In genomic region chr5:127015716-127016115, GRCh38 we compare ENCODE assay signal across 3 cellular contexts.
TF ChIP-seq lines count a peak whose summit lies in the region.

No MANE protein-coding gene starts in this region.

TF ChIP-seq in SK-N-SH, 30 proteins besides CTCF, POLR2A, EP300 and RAD21:
- peak; percentile 42; the same call in 1 of the 2 replicates for TF ChIP-seq PBX3 (IDR thresholded peaks at IDR 0.05)
- TF ChIP-seq FOSL2 (IDR thresholded peaks at IDR 0.05; ENCODE audit: borderline replicate concordance, low read depth) = no peak
TF ChIP-seq in SK-N-SH: peak in this region for 1.

TF ChIP-seq in SK-N-SH treated with all-trans-retinoic acid at 6 μM for 48 hours, 23 proteins besides CTCF, POLR2A, EP300 and RAD21:
- TF ChIP-seq ARNTL (CRISPR knock-in tag; IDR thresholded peaks at IDR 0.05; ENCODE audit: borderline replicate concordance, low read depth) (no peak), PATZ1 (CRISPR knock-in tag; IDR thresholded peaks at IDR 0.05; ENCODE audit: borderline replicate concordance) (no peak), TCF4 (CRISPR knock-in tag; IDR thresholded peaks at IDR 0.05; ENCODE audit: borderline replicate concordance) (no peak), PPARA (CRISPR knock-in tag; IDR thresholded peaks at IDR 0.05; ENCODE audit: borderline replicate concordance) (no peak), ZNF70 (CRISPR knock-in tag; IDR thresholded peaks at IDR 0.05) (no peak), CSDC2 (CRISPR knock-in tag; IDR thresholded peaks at IDR 0.05) (no peak), ZNF565 (CRISPR knock-in tag; conservative IDR thresholded peaks at IDR 0.05; ENCODE audit: low read depth) (no peak), OSR1 (CRISPR knock-in tag; IDR thresholded peaks at IDR 0.05) (no peak), ZFP3 (CRISPR knock-in tag; IDR thresholded peaks at IDR 0.05) (no peak), POU6F1 (CRISPR knock-in tag; IDR thresholded peaks at IDR 0.05; ENCODE audit: borderline replicate concordance, low read depth) (no peak), TSHZ2 (CRISPR knock-in tag; IDR thresholded peaks at IDR 0.05) (no peak), TOX (CRISPR knock-in tag; IDR thresholded peaks at IDR 0.05; ENCODE audit: borderline replicate concordance) (no peak), SNAI2 (CRISPR knock-in tag; IDR thresholded peaks at IDR 0.05) (no peak), GLIS3 (CRISPR knock-in tag; IDR thresholded peaks at IDR 0.05) (no peak), ZC3H10 (CRISPR knock-in tag; IDR thresholded peaks at IDR 0.05) (no peak), ESRRG (CRISPR knock-in tag; IDR thresholded peaks at IDR 0.05) (no peak), CREB5 (CRISPR knock-in tag; IDR thresholded peaks at IDR 0.05; ENCODE audit: low read depth) (no peak), RARB (CRISPR knock-in tag; IDR thresholded peaks at IDR 0.05) (no peak)

TF ChIP-seq in K562, 482 proteins besides CTCF, POLR2A, EP300 and RAD21:
- no peak for TF ChIP-seq NR2C2 (CRISPR knock-in tag; IDR thresholded peaks at IDR 0.05)
- no peak for TF ChIP-seq NR2C2 (tag; IDR thresholded peaks at IDR 0.05)
- peak; percentile 10 for TF ChIP-seq MEIS2 (IDR thresholded peaks at IDR 0.05; ENCODE audit: partially characterized antibody)
- no peak for TF ChIP-seq PBX2 (CRISPR knock-in tag; IDR thresholded peaks at IDR 0.05; ENCODE audit: low read depth)
- peak; percentile 63 for TF ChIP-seq PBX2 (tag; conservative IDR thresholded peaks at IDR 0.05; ENCODE audit: low read depth)
- TF ChIP-seq PKNOX1 (IDR thresholded peaks at IDR 0.05) = peak; percentile 95
- TF ChIP-seq ELF1 (tag; IDR thresholded peaks at IDR 0.05) = no peak
- 0 out of 2 replicates have a peak, but pooled peaks have one; percentile 17 for TF ChIP-seq CEBPB (tag; IDR thresholded peaks at IDR 0.05)
- TF ChIP-seq ATF3 (IDR thresholded peaks at IDR 0.05) = peak; percentile 77
- TF ChIP-seq ATF3 (CRISPR knock-in tag; conservative IDR thresholded peaks at IDR 0.05) = no peak
TF ChIP-seq in K562: peak in this region for 5.
